11 cellular contexts compared by ENCODE assay signal in genomic region chr12:10750385-10750727, GRCh38. TPM values are rescaled to one million over a fixed set of nuclear protein-coding genes. Genes with fewer than 3 reads are reported as not detected.
DNase-seq lines count a peak whose midpoint lies in the region; ATAC-seq and TF ChIP-seq lines count a peak whose summit lies in the region.
"Had no signal": no experiment of that assay in that cellular context is flagged by ENCODE, and none has a peak within 500 bp of the region (broad histone marks: within the 10 kb centered on the region; RNA-seq: fewer than 3 reads in every experiment).

No MANE protein-coding gene starts in this region.

- H3K9me3 Mint-ChIP-seq in activated CD4-positive, alpha-beta T cell treated with anti-CD3 and anti-CD28 coated beads, Interleukin-2, amount 10 ng/mL, durations not matched to agents 24 days and 14 days = no peaks in the 10 kb centered on the region
- H3K9me3 Mint-ChIP-seq in activated CD4-positive, alpha-beta T cell treated with anti-CD3 and anti-CD28 coated beads for 36 hours (ENCODE audit: low read depth) = no peaks in the 10 kb centered on the region
- no peaks in the 10 kb centered on the region for H3K9me3 Mint-ChIP-seq in endothelial cell (ENCODE audit: unreplicated experiment)
- no peaks in the 10 kb centered on the region for H3K9me3 Mint-ChIP-seq in stimulated activated memory B cell treated with anti-CD40 and anti-IgM and Interleukin-4, amounts not matched to agents 10 μg/mL and 1 μg/mL and 100 μg/mL, for 72 hours

- no peak for DNase-seq in activated CD4-positive, alpha-beta T cell treated with anti-CD3 and anti-CD28 coated beads, Interleukin-2, amount 10 ng/mL, durations not matched to agents 24 days and 14 days
- no peak for DNase-seq in activated CD4-positive, alpha-beta T cell treated with anti-CD3 and anti-CD28 coated beads for 36 hours
- DNase-seq in RWPE2 (ENCODE audit: low spot score) = no peak
- DNase-seq in endothelial cell (ENCODE audit: low spot score) = no peak
- no peak for DNase-seq in hypothalamus (lab: John Stamatoyannopoulos, UW)

- H3K9ac ChIP-seq in skeletal muscle tissue (ENCODE audit: low read depth in 1 of 3, low read length in 3 of 3) = peak overlapping the region in 2 of 3 donors; percentile 40 to 76

- no peak for ATAC-seq in activated CD4-positive, alpha-beta T cell treated with anti-CD3 and anti-CD28 coated beads for 36 hours
- ATAC-seq in RWPE2 (ENCODE audit: low read depth) (no peak; the same call in 2 of the 3 replicates), HG03175 (IDR thresholded peaks at IDR 0.05; ENCODE audit: unreplicated experiment) (no peak)
- ATAC-seq in stimulated activated memory B cell treated with anti-CD40 and anti-IgM and Interleukin-4, amounts not matched to agents 10 μg/mL and 1 μg/mL and 100 μg/mL, for 72 hours = no peak

- H3K27ac ChIP-seq in RWPE2 (ENCODE audit: poor library complexity, severe bottlenecking) = no peak overlapping the region
- H3K27ac ChIP-seq in skeletal muscle tissue (ENCODE audit: low read depth, low read length) = peak overlapping the region; percentile 67

- peaks cover 17% of the 10 kb centered on the region for H3K4me1 Mint-ChIP-seq in activated CD4-positive, alpha-beta T cell treated with anti-CD3 and anti-CD28 coated beads, Interleukin-2, amount 10 ng/mL, durations not matched to agents 24 days and 14 days
- peaks cover 9% of the 10 kb centered on the region for H3K4me1 Mint-ChIP-seq in activated CD4-positive, alpha-beta T cell treated with anti-CD3 and anti-CD28 coated beads for 36 hours
- H3K4me1 Mint-ChIP-seq in endothelial cell (ENCODE audit: unreplicated experiment) = no peaks in the 10 kb centered on the region
- H3K4me1 Mint-ChIP-seq in stimulated activated memory B cell treated with anti-CD40 and anti-IgM and Interleukin-4, amounts not matched to agents 10 μg/mL and 1 μg/mL and 100 μg/mL, for 72 hours = peaks cover 9% of the 10 kb centered on the region

- H3K4me3 ChIP-seq in RWPE2 (ENCODE audit: severe bottlenecking) = no peak overlapping the region
- H3K4me3 ChIP-seq in skeletal muscle tissue (ENCODE audit: low read length in 3 of 3) = peak overlapping the region in 2 of 3 donors; percentile 76 to 90

- H3K27me3 ChIP-seq in RWPE2 (ENCODE audit: insufficient read depth, poor library complexity, severe bottlenecking) (no peaks in the 10 kb centered on the region), skeletal muscle tissue (ENCODE audit: control insufficient read depth in 3 of 3, insufficient read depth in 3 of 3, low read length in 3 of 3) (no peaks in the 10 kb centered on the region)

- peak overlapping the region; percentile 66 for H3K4me3 Mint-ChIP-seq in activated CD4-positive, alpha-beta T cell treated with anti-CD3 and anti-CD28 coated beads, Interleukin-2, amount 10 ng/mL, durations not matched to agents 24 days and 14 days
- H3K4me3 Mint-ChIP-seq in activated CD4-positive, alpha-beta T cell treated with anti-CD3 and anti-CD28 coated beads for 36 hours = no peak overlapping the region
- H3K4me3 Mint-ChIP-seq in endothelial cell (ENCODE audit: unreplicated experiment) = peak overlapping the region; percentile 76
- H3K4me3 Mint-ChIP-seq in stimulated activated memory B cell treated with anti-CD40 and anti-IgM and Interleukin-4, amounts not matched to agents 10 μg/mL and 1 μg/mL and 100 μg/mL, for 72 hours = no peak overlapping the region

- TF ChIP-seq CTCF in RWPE2 (IDR thresholded peaks at IDR 0.05; ENCODE audit: poor library complexity, severe bottlenecking) (peak; percentile 58), endothelial cell (IDR thresholded peaks at IDR 0.05; ENCODE audit: unreplicated experiment) (peak; percentile 25)

- POLR2A ChIA-PET in activated CD4-positive, alpha-beta T cell treated with anti-CD3 and anti-CD28 coated beads for 36 hours (lab: Charles Lee) = no interaction called here

- H3K9me3 ChIP-seq in RWPE2 (ENCODE audit: severe bottlenecking) (no peaks in the 10 kb centered on the region), skeletal muscle tissue (ENCODE audit: control insufficient read depth in 3 of 3, low read length in 3 of 3) (no peaks in the 10 kb centered on the region)

- H3K36me3 Mint-ChIP-seq in activated CD4-positive, alpha-beta T cell treated with anti-CD3 and anti-CD28 coated beads, Interleukin-2, amount 10 ng/mL, durations not matched to agents 24 days and 14 days (ENCODE audit: low read depth) = no peaks in the 10 kb centered on the region
- no peaks in the 10 kb centered on the region for H3K36me3 Mint-ChIP-seq in activated CD4-positive, alpha-beta T cell treated with anti-CD3 and anti-CD28 coated beads for 36 hours (ENCODE audit: low read depth)
- no peaks in the 10 kb centered on the region for H3K36me3 Mint-ChIP-seq in endothelial cell (ENCODE audit: low read depth, unreplicated experiment)
- no peaks in the 10 kb centered on the region for H3K36me3 Mint-ChIP-seq in stimulated activated memory B cell treated with anti-CD40 and anti-IgM and Interleukin-4, amounts not matched to agents 10 μg/mL and 1 μg/mL and 100 μg/mL, for 72 hours

- no peak overlapping the region for H3K27ac Mint-ChIP-seq in activated CD4-positive, alpha-beta T cell treated with anti-CD3 and anti-CD28 coated beads, Interleukin-2, amount 10 ng/mL, durations not matched to agents 24 days and 14 days
- no peak overlapping the region for H3K27ac Mint-ChIP-seq in activated CD4-positive, alpha-beta T cell treated with anti-CD3 and anti-CD28 coated beads for 36 hours
- peak overlapping the region; percentile 81 for H3K27ac Mint-ChIP-seq in endothelial cell (ENCODE audit: unreplicated experiment)
- H3K27ac Mint-ChIP-seq in stimulated activated memory B cell treated with anti-CD40 and anti-IgM and Interleukin-4, amounts not matched to agents 10 μg/mL and 1 μg/mL and 100 μg/mL, for 72 hours = no peak overlapping the region

- no peaks in the 10 kb centered on the region for H3K4me1 ChIP-seq in RWPE2 (ENCODE audit: insufficient read depth, poor library complexity, severe bottlenecking)
- H3K4me1 ChIP-seq in skeletal muscle tissue (ENCODE audit: control insufficient read depth in 3 of 3, insufficient read depth in 3 of 3, low read length in 3 of 3) = peaks cover 0 to 4% (median 0%) of the 10 kb centered on the region in 3 donors

- H3K36me3 ChIP-seq in RWPE2 (ENCODE audit: low read depth) = no peaks in the 10 kb centered on the region
- no peaks in the 10 kb centered on the region for H3K36me3 ChIP-seq in skeletal muscle tissue (ENCODE audit: control insufficient read depth in 3 of 3, insufficient read depth in 3 of 3, low read length in 3 of 3)

- intact Hi-C loops in activated CD4-positive, alpha-beta T cell treated with anti-CD3 and anti-CD28 coated beads, Interleukin-2, amount 10 ng/mL, durations not matched to agents 24 days and 14 days (cut with micrococcal nuclease) = loop anchor here (1.0 to 5.0 kb wide), 4 partner anchors 28 to 515 kb away; partner anchors contain the start of genes STYK1 and YBX3
- intact Hi-C loops in activated CD4-positive, alpha-beta T cell treated with anti-CD3 and anti-CD28 coated beads for 36 hours (cut with DNase I, micrococcal nuclease) = loop anchor here (1.0 to 5.0 kb wide), 5 partner anchors 28 to 737 kb away; partner anchors contain the start of genes MAGOHB (in 2 of the 2) and STYK1 (in 1 of the 2)

- CTCF ChIA-PET in activated CD4-positive, alpha-beta T cell treated with anti-CD3 and anti-CD28 coated beads for 36 hours (lab: Charles Lee) = interaction anchor here (0.6 to 2.4 kb wide), 32 partner anchors 9 to 1583 kb away, joined by 3 to 18 read pairs (median 4); partner anchors contain the start of gene MAGOHB

- H3K27me3 Mint-ChIP-seq in activated CD4-positive, alpha-beta T cell treated with anti-CD3 and anti-CD28 coated beads, Interleukin-2, amount 10 ng/mL, durations not matched to agents 24 days and 14 days = peaks cover 32% of the 10 kb centered on the region
- H3K27me3 Mint-ChIP-seq in activated CD4-positive, alpha-beta T cell treated with anti-CD3 and anti-CD28 coated beads for 36 hours = peaks cover 27% of the 10 kb centered on the region
- peaks cover 1% of the 10 kb centered on the region for H3K27me3 Mint-ChIP-seq in endothelial cell (ENCODE audit: unreplicated experiment)
- peaks cover 41% of the 10 kb centered on the region for H3K27me3 Mint-ChIP-seq in stimulated activated memory B cell treated with anti-CD40 and anti-IgM and Interleukin-4, amounts not matched to agents 10 μg/mL and 1 μg/mL and 100 μg/mL, for 72 hours

RNA-seq across cellular contexts. Expression of gene YBX3, which starts 27.2 kb away (rescaled TPM):
- total RNA-seq in activated CD4-positive, alpha-beta T cell treated with anti-CD3 and anti-CD28 coated beads, Interleukin-2, amount 10 ng/mL, durations not matched to agents 24 days and 14 days = 199 and 203 TPM in 2 replicates
- 100 to 1,000 TPM; 157 to 175 TPM for total RNA-seq in activated CD4-positive, alpha-beta T cell treated with anti-CD3 and anti-CD28 coated beads for 36 hours
- total RNA-seq in endothelial cell (ENCODE audit: unreplicated experiment) (494 TPM), skeletal muscle tissue (172 TPM)

RNA-seq across cellular contexts. Expression of gene TAS2R7, which starts 52.1 kb away (rescaled TPM):
- not detected in 2 replicates for total RNA-seq in activated CD4-positive, alpha-beta T cell treated with anti-CD3 and anti-CD28 coated beads, Interleukin-2, amount 10 ng/mL, durations not matched to agents 24 days and 14 days
- total RNA-seq in activated CD4-positive, alpha-beta T cell treated with anti-CD3 and anti-CD28 coated beads for 36 hours = not detected
- total RNA-seq in endothelial cell (ENCODE audit: unreplicated experiment) (not detected), skeletal muscle tissue (not detected)
- total RNA-seq: cardiac septum, omental fat pad, Right ventricle myocardium superior had no signal

RNA-seq across cellular contexts. Expression of gene TAS2R8, which starts 56.7 kb away (rescaled TPM):
- total RNA-seq in activated CD4-positive, alpha-beta T cell treated with anti-CD3 and anti-CD28 coated beads, Interleukin-2, amount 10 ng/mL, durations not matched to agents 24 days and 14 days = not detected in 2 replicates
- total RNA-seq in activated CD4-positive, alpha-beta T cell treated with anti-CD3 and anti-CD28 coated beads for 36 hours = not detected
- total RNA-seq in endothelial cell (ENCODE audit: unreplicated experiment) (0.44 TPM), skeletal muscle tissue (not detected)
- total RNA-seq: cardiac septum, omental fat pad, Right ventricle myocardium superior had no signal

RNA-seq across cellular contexts. Expression of gene TAS2R9, which starts 59.6 kb away (rescaled TPM):
- total RNA-seq in activated CD4-positive, alpha-beta T cell treated with anti-CD3 and anti-CD28 coated beads, Interleukin-2, amount 10 ng/mL, durations not matched to agents 24 days and 14 days = not detected in 2 replicates
- not detected for total RNA-seq in activated CD4-positive, alpha-beta T cell treated with anti-CD3 and anti-CD28 coated beads for 36 hours
- not detected for total RNA-seq in endothelial cell (ENCODE audit: unreplicated experiment)
- total RNA-seq in skeletal muscle tissue = 0.52 TPM
- total RNA-seq: cardiac septum, omental fat pad had no signal

Comparison
In these comparisons a context has a peak if more than half of its experiments do, and no peak if none do; other contexts are left out.
1. H3K4me3 Mint-ChIP-seq: peak in activated CD4-positive, alpha-beta T cell treated with anti-CD3 and anti-CD28 coated beads, Interleukin-2, amount 10 ng/mL, durations not matched to agents 24 days and 14 days (single experiment) and endothelial cell (single experiment); none in activated CD4-positive, alpha-beta T cell treated with anti-CD3 and anti-CD28 coated beads for 36 hours (single experiment) and stimulated activated memory B cell treated with anti-CD40 and anti-IgM and Interleukin-4, amounts not matched to agents 10 μg/mL and 1 μg/mL and 100 μg/mL, for 72 hours (single experiment).